ENCODE assay signal across 8 cellular contexts in genomic region chr11:125871391-125872137, GRCh38. TPM values are rescaled to one million over a fixed set of nuclear protein-coding genes. Genes with fewer than 3 reads are reported as not detected.
A peak's percentile ranks its signal among the peaks of the same experiment; 100 is the strongest.
DNase-seq lines count a peak whose midpoint lies in the region; ATAC-seq and TF ChIP-seq lines count a peak whose summit lies in the region.

No MANE protein-coding gene starts in this region.

- H2AFZ ChIP-seq in PC-3 (ENCODE audit: low read length), result no peak overlapping the region

- no peak overlapping the region for H3K9ac ChIP-seq in PC-3 (ENCODE audit: low read length)

- TF ChIP-seq CTCF in heart left ventricle (IDR thresholded peaks at IDR 0.05) (peak in 10 of 12 donors; percentile 7 to 48 (median 30)), PC-3 (conservative IDR thresholded peaks at IDR 0.05; ENCODE audit: low read depth, low read length) (peak; percentile 67)

- H3K27me3 ChIP-seq in heart left ventricle, result no peaks in the 10 kb centered on the region
- no peaks in the 10 kb centered on the region for H3K27me3 ChIP-seq in PC-3 (ENCODE audit: low read length)

- H3K79me2 ChIP-seq in PC-3 (ENCODE audit: low read length), result no peaks in the 10 kb centered on the region

- H3K27ac ChIP-seq in heart left ventricle (no peak overlapping the region), PC-3 (ENCODE audit: low read length) (no peak overlapping the region)

- H3K4me1 ChIP-seq in heart left ventricle (no peaks in the 10 kb centered on the region), PC-3 (ENCODE audit: insufficient read depth, low read length) (0 out of 2 replicates have a peak, but pooled peaks cover 3% of the 10 kb centered on the region)

- no peaks in the 10 kb centered on the region for H3K9me3 ChIP-seq in heart left ventricle
- 0 out of 2 replicates have a peak, but pooled peaks cover 7% of the 10 kb centered on the region for H3K9me3 ChIP-seq in PC-3 (ENCODE audit: low read length)

- H3K4me3 ChIP-seq in heart left ventricle (no peak overlapping the region), PC-3 (ENCODE audit: low read length) (no peak overlapping the region)

- no peaks in the 10 kb centered on the region for H3K9me2 ChIP-seq in PC-3 (replicated peaks; ENCODE audit: low read length)

- intact Hi-C loops in heart left ventricle (cut with DNase I), result loop anchor here in 8 of 10 donors (5.0 to 10.0 kb wide), 6 partner anchors 244 to 917 kb away; partner anchors contain the start of genes CHEK1 (in 4 of the 8), CCDC15 (in 1 of the 8) and EI24 (in 1 of the 8)
- intact Hi-C loops in Right ventricle myocardium superior (cut with DNase I), result loop anchor here (10.0 kb wide), 4 partner anchors 247 to 1207 kb away; partner anchors contain the start of genes CHEK1 and EI24
- intact Hi-C loops in PC-3 (cut with micrococcal nuclease), result loop anchor here (5.0 to 10.0 kb wide), 2 partner anchors 449 to 707 kb away; partner anchors contain the start of gene PKNOX2

- DNase-seq in heart left ventricle (peak in 1 of 5 donors; percentile 29), Right ventricle myocardium superior (no peak), PC-3 (peak; percentile 48), dermis microvascular lymphatic vessel endothelial cell (ENCODE audit: low read depth in 2 of 2) (peak; percentile 18 to 49), pons (ENCODE audit: low spot score) (peak; percentile 25), DMS153 treated with DMSO at 0.1 percent for 48 hours (lab: John Stamatoyannopoulos, UW; ENCODE audit: unreplicated experiment) (no peak), superior temporal gyrus (ENCODE audit: extremely low spot score) (no peak)

- H3K36me3 ChIP-seq in heart left ventricle (no peaks in the 10 kb centered on the region), PC-3 (ENCODE audit: low read depth, low read length) (peaks cover 9% of the 10 kb centered on the region; the same call in 1 of the 2 replicates)

- no peak for TF ChIP-seq POLR2A in heart left ventricle (IDR thresholded peaks at IDR 0.05)

- H4K20me1 ChIP-seq in PC-3 (ENCODE audit: low read length), result no peaks in the 10 kb centered on the region

- CTCF ChIA-PET in PC-3 (lab: Charles Lee), result no interaction called here

- no peaks in the 10 kb centered on the region for H3F3A ChIP-seq in PC-3 (ENCODE audit: low read length, unreplicated experiment)

- POLR2A ChIA-PET in PC-3 (lab: Charles Lee; ENCODE audit: unreplicated experiment), result no interaction called here

- no TSS peak for BruUV-seq in PC-3 (replicated peaks; lab: Mats Ljungman, UMichigan)

- no peak for ATAC-seq in heart left ventricle
- ATAC-seq in Right ventricle myocardium superior (ENCODE audit: poor library complexity), result no peak
- ATAC-seq in PC-3, result no peak
- ATAC-seq in GM18867 (IDR thresholded peaks at IDR 0.05; ENCODE audit: unreplicated experiment), result no peak

- H3K4me2 ChIP-seq in PC-3 (ENCODE audit: low read length), result no peak overlapping the region

- WGBS in heart left ventricle, 4 donors, result 69 to 81% (median 77%) methylated on average over 10 of the region's 10 CpGs

RNA-seq across cellular contexts. Expression of gene HYLS1, which starts 15.9 kb away (rescaled TPM):
- total RNA-seq in heart left ventricle (1 to 10 TPM; 3.4 to 6.9 (median 4.5) TPM), Right ventricle myocardium superior (4.4 TPM), PC-3 (2014; rRNA removed) (16.4 and 23.5 TPM in 2 replicates), dermis microvascular lymphatic vessel endothelial cell (5.6 and 5.8 TPM in 2 replicates)
- polyA plus RNA-seq in heart left ventricle, result 1 to 10 TPM; 3.0 to 3.5 TPM

RNA-seq across cellular contexts. Expression of gene PUS3, which starts 31.4 kb away (rescaled TPM):
- total RNA-seq in heart left ventricle (1 to 10 TPM; 5.4 to 9.4 (median 8.3) TPM), Right ventricle myocardium superior (5.1 TPM), PC-3 (2014; rRNA removed) (10.3 and 26.2 TPM in 2 replicates), dermis microvascular lymphatic vessel endothelial cell (7.4 and 7.6 TPM in 2 replicates)
- polyA plus RNA-seq in heart left ventricle, result 10 to 100 TPM in 1 of 2 donors, 1 to 10 TPM in 1; 6.6 to 11.0 TPM

RNA-seq across cellular contexts. Expression of gene DDX25, which starts 32.7 kb away (rescaled TPM):
- not detected for total RNA-seq in heart left ventricle
- not detected for polyA plus RNA-seq in heart left ventricle
- not detected for total RNA-seq in Right ventricle myocardium superior
- not detected in 2 replicates for total RNA-seq in PC-3 (2014; rRNA removed)
- under 0.01 TPM in 1 of 2 replicates, not detected in the other for total RNA-seq in dermis microvascular lymphatic vessel endothelial cell

RNA-seq across cellular contexts. Expression of gene PATE4, which starts 38.4 kb away (rescaled TPM):
- not detected for total RNA-seq in heart left ventricle
- not detected for polyA plus RNA-seq in heart left ventricle
- not detected for total RNA-seq in Right ventricle myocardium superior
- not detected in 2 replicates for total RNA-seq in PC-3 (2014; rRNA removed)
- total RNA-seq in dermis microvascular lymphatic vessel endothelial cell, result not detected in 2 replicates

Comparison
In these comparisons a context has a peak if more than half of its experiments do, and no peak if none do; other contexts are left out.
1. DNase-seq: peak in PC-3 (single experiment), dermis microvascular lymphatic vessel endothelial cell (2 of 2) and pons (single experiment); none in Right ventricle myocardium superior (single experiment), DMS153 treated with DMSO at 0.1 percent for 48 hours (single experiment) and superior temporal gyrus (single experiment).